Comparison of ENCODE assay signal across 10 cellular contexts in the genomic region with DNA sequence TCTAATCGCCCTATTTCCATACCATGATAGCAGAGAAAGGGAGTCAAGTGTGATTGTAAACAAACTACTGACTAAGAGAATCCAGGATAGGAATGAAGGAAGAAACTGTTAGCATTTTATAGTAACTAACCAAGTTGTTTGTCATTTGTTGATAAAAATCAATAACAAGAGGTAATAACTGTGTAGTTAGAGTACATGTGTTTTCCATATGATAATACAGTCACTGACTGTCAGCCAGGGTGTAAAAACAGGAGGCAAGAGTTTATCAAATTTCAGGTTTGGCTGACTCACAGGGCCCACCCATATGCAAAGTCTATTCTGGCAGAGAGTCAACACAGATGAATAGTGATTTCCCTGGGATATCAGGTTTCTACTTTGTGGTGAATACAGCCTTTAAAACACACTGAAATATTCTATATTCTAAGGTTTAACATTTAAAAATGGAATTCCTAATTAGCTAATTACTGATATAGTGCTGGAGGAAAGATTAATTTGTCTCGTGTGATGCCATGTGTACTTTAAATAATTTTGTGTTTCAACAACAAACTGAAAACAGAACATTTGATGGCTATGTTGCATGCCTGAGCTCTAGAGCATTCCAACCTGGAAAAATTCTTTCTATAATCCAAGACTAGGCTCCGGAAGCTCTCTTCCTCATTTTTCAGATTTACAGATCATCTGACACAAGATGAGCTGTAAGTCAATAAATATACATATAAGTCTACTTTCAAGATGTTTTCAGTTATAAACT. TPM values are rescaled to one million over a fixed set of nuclear protein-coding genes. Genes with fewer than 3 reads are reported as not detected.
DNase-seq lines count a peak whose midpoint lies in the region; ATAC-seq and FAIRE-seq lines count a peak whose summit lies in the region.
"Had no signal": no experiment of that assay in that cellular context is flagged by ENCODE, and none has a peak within 500 bp of the region (broad histone marks: within the 10 kb centered on the region; RNA-seq: fewer than 3 reads in every experiment).

No MANE protein-coding gene starts in this region.

- H3K36me3 Mint-ChIP-seq in activated T-cell treated with anti-CD3 and anti-CD28 coated beads, Interleukin-2, amount 50 U/mL, for 72 hours (ENCODE audit: insufficient read depth in 2 of 2), result peaks cover 0 to under 1% of the 10 kb centered on the region in 2 donors
- H3K36me3 Mint-ChIP-seq in stimulated activated naive CD8-positive, alpha-beta T cell treated with anti-CD3 and anti-CD28 coated beads, Interleukin-15, Interleukin-2, amounts not matched to agents 100 ng/mL and 50 ng/mL, for 24 hours (ENCODE audit: low read depth), result no peaks in the 10 kb centered on the region
- H3K36me3 Mint-ChIP-seq: activated naive CD8-positive, alpha-beta T cell treated with anti-CD3 and anti-CD28 coated beads, Interleukin-2, amount 10 ng/mL, durations not matched to agents 7 days and 5 days; naive B cell had no signal

- peak overlapping the region; percentile 44 for H3K27ac Mint-ChIP-seq in activated T-cell treated with anti-CD3 and anti-CD28 coated beads, Interleukin-2, amount 50 U/mL, for 72 hours
- peak overlapping the region; percentile 5 for H3K27ac Mint-ChIP-seq in stimulated activated naive CD8-positive, alpha-beta T cell treated with anti-CD3 and anti-CD28 coated beads, Interleukin-15, Interleukin-2, amounts not matched to agents 100 ng/mL and 50 ng/mL, for 24 hours
- H3K27ac Mint-ChIP-seq: activated naive CD8-positive, alpha-beta T cell treated with anti-CD3 and anti-CD28 coated beads, Interleukin-2, amount 10 ng/mL, durations not matched to agents 7 days and 5 days had no signal

- peak; percentile 92 for FAIRE-seq in endometrium (lab: Jason Lieb, UNC)

- H3K4me1 Mint-ChIP-seq in activated T-cell treated with anti-CD3 and anti-CD28 coated beads, Interleukin-2, amount 50 U/mL, for 72 hours (ENCODE audit: low read depth), result peaks cover 37% of the 10 kb centered on the region
- H3K4me1 Mint-ChIP-seq in stimulated activated naive CD8-positive, alpha-beta T cell treated with anti-CD3 and anti-CD28 coated beads, Interleukin-15, Interleukin-2, amounts not matched to agents 100 ng/mL and 50 ng/mL, for 24 hours (ENCODE audit: low read depth), result peaks cover 48% of the 10 kb centered on the region

- no peak overlapping the region for H3K4me3 Mint-ChIP-seq in activated T-cell treated with anti-CD3 and anti-CD28 coated beads, Interleukin-2, amount 50 U/mL, for 72 hours
- no peak overlapping the region for H3K4me3 Mint-ChIP-seq in stimulated activated naive CD8-positive, alpha-beta T cell treated with anti-CD3 and anti-CD28 coated beads, Interleukin-15, Interleukin-2, amounts not matched to agents 100 ng/mL and 50 ng/mL, for 24 hours
- H3K4me3 Mint-ChIP-seq: activated naive CD8-positive, alpha-beta T cell treated with anti-CD3 and anti-CD28 coated beads, Interleukin-2, amount 10 ng/mL, durations not matched to agents 7 days and 5 days; naive B cell had no signal

- no peaks in the 10 kb centered on the region for H3K9me3 Mint-ChIP-seq in activated T-cell treated with anti-CD3 and anti-CD28 coated beads, Interleukin-2, amount 50 U/mL, for 72 hours
- H3K9me3 Mint-ChIP-seq in stimulated activated naive CD8-positive, alpha-beta T cell treated with anti-CD3 and anti-CD28 coated beads, Interleukin-15, Interleukin-2, amounts not matched to agents 100 ng/mL and 50 ng/mL, for 24 hours, result no peaks in the 10 kb centered on the region
- H3K9me3 Mint-ChIP-seq: naive B cell had no signal

- no peak for DNase-seq in activated T-cell treated with anti-CD3 and anti-CD28 coated beads, Interleukin-2, amount 50 U/mL, for 72 hours
- no peak for DNase-seq in activated T-cell treated with anti-CD3 and anti-CD28 coated beads, Interleukin-2, amount 50 U/mL, for 48 hours
- peak; percentile 94 for DNase-seq in NCI-H526 treated with DMSO at 0.1 percent for 48 hours (lab: John Stamatoyannopoulos, UW)
- DNase-seq in G401 (ENCODE audit: low spot score), result no peak
- DNase-seq in left ventricle myocardium superior, result no peak
- no peak for DNase-seq in GM19240 (ENCODE audit: insufficient read length, low spot score)
- DNase-seq: activated naive CD8-positive, alpha-beta T cell treated with anti-CD3 and anti-CD28 coated beads, Interleukin-2, amount 10 ng/mL, durations not matched to agents 7 days and 5 days; naive B cell had no signal

- no peaks in the 10 kb centered on the region for H3K27me3 Mint-ChIP-seq in activated T-cell treated with anti-CD3 and anti-CD28 coated beads, Interleukin-2, amount 50 U/mL, for 72 hours (ENCODE audit: low read depth)
- H3K27me3 Mint-ChIP-seq in stimulated activated naive CD8-positive, alpha-beta T cell treated with anti-CD3 and anti-CD28 coated beads, Interleukin-15, Interleukin-2, amounts not matched to agents 100 ng/mL and 50 ng/mL, for 24 hours, result no peaks in the 10 kb centered on the region
- H3K27me3 Mint-ChIP-seq: activated naive CD8-positive, alpha-beta T cell treated with anti-CD3 and anti-CD28 coated beads, Interleukin-2, amount 10 ng/mL, durations not matched to agents 7 days and 5 days; naive B cell had no signal

- intact Hi-C loops in left ventricle myocardium superior (cut with micrococcal nuclease), result loop anchor here (10.0 kb wide), 1 partner anchor 368 kb away; no protein-coding TSS in a partner anchor

- peak; percentile 67 to 72 for ATAC-seq in activated T-cell treated with anti-CD3 and anti-CD28 coated beads, Interleukin-2, amount 50 U/mL, for 72 hours (replicated peaks in 1 of 2)
- ATAC-seq in left ventricle myocardium superior, result no peak

- in situ Hi-C loops in G401 (cut with HindIII; ENCODE audit: low sequenced_read_pairs), result no loop called here

RNA-seq across cellular contexts. Expression of gene FOXO1, which starts 6.0 kb away (rescaled TPM):
- 10 to 100 TPM; 47.0 to 56.9 TPM for total RNA-seq in activated T-cell treated with anti-CD3 and anti-CD28 coated beads, Interleukin-2, amount 50 U/mL, for 72 hours
- 0.12 and 0.17 TPM in 2 replicates for total RNA-seq in G401 (2014; rRNA removed; shearing (Covaris generic))
- 14.7 TPM for total RNA-seq in left ventricle myocardium superior

Comparison
In these comparisons a context has a peak if more than half of its experiments do, and no peak if none do; other contexts are left out.
1. RNA of gene FOXO1, which starts 6.0 kb away (total RNA-seq): 47.0 to 56.9 TPM in activated T-cell treated with anti-CD3 and anti-CD28 coated beads, Interleukin-2, amount 50 U/mL, for 72 hours and 14.7 TPM in left ventricle myocardium superior (single experiment); 0.12 to 0.17 TPM in G401; every median in the first group is over 10 times any median in the second.